ENCODE assay signal across 8 cellular contexts in genomic region chr10:30434273-30435067, GRCh38. TPM values are rescaled to one million over a fixed set of nuclear protein-coding genes. Genes with fewer than 3 reads are reported as not detected.
A peak's percentile ranks its signal among the peaks of the same experiment; 100 is the strongest.
DNase-seq lines count a peak whose midpoint lies in the region; ATAC-seq and TF ChIP-seq lines count a peak whose summit lies in the region.

No MANE protein-coding gene starts in this region.

- peak; percentile 66 for DNase-seq in H4 (ENCODE audit: low spot score)
- peak; percentile 81 for DNase-seq in LoVo (ENCODE audit: low spot score)
- peak; percentile 96 for DNase-seq in choroid plexus epithelial cell (ENCODE audit: low read depth)
- DNase-seq in stimulated activated CD4-positive, alpha-beta T cell treated with anti-CD3 and anti-CD28 coated beads, Interleukin-2, amount 100 ng/mL, for 48 hours, result peak; percentile 45 to 49
- no peak for DNase-seq in NCI-H526 treated with DMSO at 0.1 percent for 48 hours (lab: John Stamatoyannopoulos, UW)

- no peak for TF ChIP-seq CTCF in choroid plexus epithelial cell (conservative IDR thresholded peaks at IDR 0.05; ENCODE audit: low read depth, low read length)

- H3K4me3 ChIP-seq in GM08714 (ENCODE audit: low read length) (peak overlapping the region; percentile 97), choroid plexus epithelial cell (ENCODE audit: low read depth, low read length) (peak overlapping the region; percentile 95)

- peak; percentile 14 to 18 for ATAC-seq in activated CD4-positive, CD25-positive, alpha-beta regulatory T cell treated with anti-CD3 and anti-CD28 coated beads, Interleukin-2, amount 50 U/mL, for 24 hours

- peaks cover 2% of the 10 kb centered on the region for H3K27me3 ChIP-seq in layer of hippocampus (ENCODE audit: control insufficient read depth, insufficient read depth, low read length)

- H3K27ac ChIP-seq in layer of hippocampus (ENCODE audit: low read depth, low read length), result peak overlapping the region; percentile 90

RNA-seq across cellular contexts. Expression of gene MAP3K8, which starts 0.5 kb away (rescaled TPM):
- 0.94 and 3.3 TPM in 2 replicates for total RNA-seq in H4 (2014; rRNA removed; shearing (Covaris generic))
